ENCODE assay signal across 8 cellular contexts in the genomic region with DNA sequence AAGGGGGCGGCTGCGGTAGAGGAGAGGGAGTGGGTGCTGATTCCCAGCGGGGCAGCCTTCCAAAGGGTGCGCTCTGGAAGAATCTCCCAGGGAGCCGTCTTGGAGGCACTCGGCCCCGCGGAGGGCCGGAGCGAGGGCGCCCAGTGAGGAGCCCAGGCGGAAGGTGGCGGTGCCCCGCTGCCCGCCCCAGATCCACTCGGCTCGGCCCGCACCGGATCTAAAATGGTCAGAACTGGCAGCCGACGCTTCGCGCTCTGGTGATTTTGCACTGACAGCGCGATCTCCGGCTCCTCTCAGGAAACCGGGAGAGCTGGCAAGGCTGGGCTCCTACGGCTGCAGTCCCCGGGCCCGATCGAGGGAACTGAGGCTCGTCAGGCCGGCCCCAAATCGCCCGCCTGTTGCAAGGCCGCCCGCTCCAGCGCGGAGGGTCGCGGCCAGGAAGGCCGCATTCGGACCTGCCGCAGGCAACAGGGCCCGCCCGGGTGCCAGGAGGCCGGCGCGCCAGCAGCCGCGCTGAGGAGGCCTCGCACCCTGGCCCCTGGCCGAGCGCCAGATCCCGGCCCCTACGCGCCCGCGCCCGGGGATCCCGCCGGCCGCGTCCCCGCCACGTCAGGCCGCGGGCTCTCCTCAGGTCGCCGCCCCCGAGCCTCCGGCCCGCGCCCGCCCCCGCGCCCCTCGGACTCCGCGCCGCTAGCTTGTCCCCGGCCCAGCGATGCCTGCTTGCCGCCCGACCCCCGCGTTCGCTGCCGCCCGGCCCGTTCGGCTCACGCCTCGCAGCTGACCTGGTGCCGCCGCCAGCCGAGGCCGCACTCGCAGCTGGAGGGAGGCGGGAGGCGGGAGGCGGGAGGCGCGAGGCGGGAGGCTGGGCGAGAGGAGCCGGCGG. TPM values are rescaled to one million over a fixed set of nuclear protein-coding genes. Genes with fewer than 3 reads are reported as not detected.
A peak's percentile ranks its signal among the peaks of the same experiment; 100 is the strongest.
DNase-seq lines count a peak whose midpoint lies in the region; ATAC-seq and TF ChIP-seq lines count a peak whose summit lies in the region.

A gene with protein sequence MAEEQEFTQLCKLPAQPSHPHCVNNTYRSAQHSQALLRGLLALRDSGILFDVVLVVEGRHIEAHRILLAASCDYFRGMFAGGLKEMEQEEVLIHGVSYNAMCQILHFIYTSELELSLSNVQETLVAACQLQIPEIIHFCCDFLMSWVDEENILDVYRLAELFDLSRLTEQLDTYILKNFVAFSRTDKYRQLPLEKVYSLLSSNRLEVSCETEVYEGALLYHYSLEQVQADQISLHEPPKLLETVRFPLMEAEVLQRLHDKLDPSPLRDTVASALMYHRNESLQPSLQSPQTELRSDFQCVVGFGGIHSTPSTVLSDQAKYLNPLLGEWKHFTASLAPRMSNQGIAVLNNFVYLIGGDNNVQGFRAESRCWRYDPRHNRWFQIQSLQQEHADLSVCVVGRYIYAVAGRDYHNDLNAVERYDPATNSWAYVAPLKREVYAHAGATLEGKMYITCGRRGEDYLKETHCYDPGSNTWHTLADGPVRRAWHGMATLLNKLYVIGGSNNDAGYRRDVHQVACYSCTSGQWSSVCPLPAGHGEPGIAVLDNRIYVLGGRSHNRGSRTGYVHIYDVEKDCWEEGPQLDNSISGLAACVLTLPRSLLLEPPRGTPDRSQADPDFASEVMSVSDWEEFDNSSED (minus strand): TSS at position 818 of the 883 bp plus-strand sequence. CDS start 6,584 bp downstream, outside the sequence.

- H3K4me1 Mint-ChIP-seq in activated naive CD4-positive, alpha-beta T cell treated with anti-CD3 and anti-CD28 coated beads for 36 hours (ENCODE audit: low read depth), result peaks cover 43% of the 10 kb centered on the region
- peaks cover 3% of the 10 kb centered on the region for H3K4me1 Mint-ChIP-seq in glutamatergic neuron (ENCODE audit: low read depth, unreplicated experiment)

- no peak for TF ChIP-seq CTCF in glutamatergic neuron (IDR thresholded peaks at IDR 0.05; ENCODE audit: partially characterized antibody, unreplicated experiment)

- H3K9me3 Mint-ChIP-seq in activated naive CD4-positive, alpha-beta T cell treated with anti-CD3 and anti-CD28 coated beads for 36 hours, result no peaks in the 10 kb centered on the region
- H3K9me3 Mint-ChIP-seq in glutamatergic neuron (ENCODE audit: unreplicated experiment), result peaks cover 9% of the 10 kb centered on the region

- peak; percentile 41 for DNase-seq in activated naive CD4-positive, alpha-beta T cell treated with anti-CD3 and anti-CD28 coated beads for 36 hours
- no peak for DNase-seq in activated naive CD4-positive, alpha-beta T cell treated with Interleukin-2 at 50 U/mL for 16 hours
- peak; percentile 65 for DNase-seq in NCI-H1092 (lab: John Stamatoyannopoulos, UW)
- DNase-seq in activated effector memory CD4-positive, alpha-beta T cell treated with anti-CD3 and anti-CD28 coated beads, Interleukin-2, amount 50 U/mL, for 16 hours, result peak; percentile 71
- DNase-seq in glutamatergic neuron, result no peak
- peak in 38 of 56 donors; percentile 5 to 89 (median 52) for DNase-seq in nucleus accumbens (lab: John Stamatoyannopoulos, UW)
- no peak for DNase-seq in NCI-H446 treated with DMSO at 0.1 percent for 48 hours (lab: John Stamatoyannopoulos, UW)

- intact Hi-C loops in activated naive CD4-positive, alpha-beta T cell treated with anti-CD3 and anti-CD28 coated beads for 36 hours (cut with micrococcal nuclease), result loop anchor here (2.0 to 5.0 kb wide), 2 partner anchors 20 to 378 kb away; partner anchors contain the start of genes RANBP1 and TRMT2A

- peak within 1 kb of the TSS; percentile 90 for H3K4me3 Mint-ChIP-seq in activated naive CD4-positive, alpha-beta T cell treated with anti-CD3 and anti-CD28 coated beads for 36 hours
- H3K4me3 Mint-ChIP-seq in glutamatergic neuron (ENCODE audit: unreplicated experiment), result peak within 1 kb of the TSS; percentile 87

- no peaks in the 10 kb centered on the region for H3K27me3 Mint-ChIP-seq in activated naive CD4-positive, alpha-beta T cell treated with anti-CD3 and anti-CD28 coated beads for 36 hours (ENCODE audit: low read depth)
- H3K27me3 Mint-ChIP-seq in glutamatergic neuron (ENCODE audit: unreplicated experiment), result peaks cover 11% of the 10 kb centered on the region

- H3K27ac Mint-ChIP-seq in activated naive CD4-positive, alpha-beta T cell treated with anti-CD3 and anti-CD28 coated beads for 36 hours, result peak within 1 kb of the TSS; percentile 81
- H3K27ac Mint-ChIP-seq in glutamatergic neuron (ENCODE audit: unreplicated experiment), result peak within 1 kb of the TSS; percentile 64

- no peaks in the 10 kb centered on the region for H3K36me3 Mint-ChIP-seq in activated naive CD4-positive, alpha-beta T cell treated with anti-CD3 and anti-CD28 coated beads for 36 hours (ENCODE audit: low read depth)
- H3K36me3 Mint-ChIP-seq in glutamatergic neuron (ENCODE audit: unreplicated experiment), result no peaks in the 10 kb centered on the region

- ATAC-seq in HG02588 (IDR thresholded peaks at IDR 0.05; ENCODE audit: unreplicated experiment), result peak; percentile 29

- CTCF ChIA-PET in activated naive CD4-positive, alpha-beta T cell treated with anti-CD3 and anti-CD28 coated beads for 36 hours (lab: Charles Lee), result interaction anchor here (0.8 to 2.6 kb wide), 7 partner anchors 12 to 77 kb away, joined by 3 to 13 read pairs (median 5); no protein-coding TSS in a partner anchor

RNA-seq across cellular contexts. Expression of the gene that starts here (rescaled TPM):
- total RNA-seq in activated naive CD4-positive, alpha-beta T cell treated with anti-CD3 and anti-CD28 coated beads for 36 hours, result 10 to 100 TPM; 10.1 to 11.7 TPM
- 20.2 TPM for total RNA-seq in glutamatergic neuron (ENCODE audit: unreplicated experiment)

Comparison
In these comparisons a context has a peak if more than half of its experiments do, and no peak if none do; other contexts are left out.
1. DNase-seq: peak in activated naive CD4-positive, alpha-beta T cell treated with anti-CD3 and anti-CD28 coated beads for 36 hours (single experiment), NCI-H1092 (single experiment), activated effector memory CD4-positive, alpha-beta T cell treated with anti-CD3 and anti-CD28 coated beads, Interleukin-2, amount 50 U/mL, for 16 hours (single experiment) and nucleus accumbens (38 of 56); none in activated naive CD4-positive, alpha-beta T cell treated with Interleukin-2 at 50 U/mL for 16 hours (single experiment), glutamatergic neuron (single experiment) and NCI-H446 treated with DMSO at 0.1 percent for 48 hours (single experiment).